8 cellular contexts compared by ENCODE assay signal in the genomic region with DNA sequence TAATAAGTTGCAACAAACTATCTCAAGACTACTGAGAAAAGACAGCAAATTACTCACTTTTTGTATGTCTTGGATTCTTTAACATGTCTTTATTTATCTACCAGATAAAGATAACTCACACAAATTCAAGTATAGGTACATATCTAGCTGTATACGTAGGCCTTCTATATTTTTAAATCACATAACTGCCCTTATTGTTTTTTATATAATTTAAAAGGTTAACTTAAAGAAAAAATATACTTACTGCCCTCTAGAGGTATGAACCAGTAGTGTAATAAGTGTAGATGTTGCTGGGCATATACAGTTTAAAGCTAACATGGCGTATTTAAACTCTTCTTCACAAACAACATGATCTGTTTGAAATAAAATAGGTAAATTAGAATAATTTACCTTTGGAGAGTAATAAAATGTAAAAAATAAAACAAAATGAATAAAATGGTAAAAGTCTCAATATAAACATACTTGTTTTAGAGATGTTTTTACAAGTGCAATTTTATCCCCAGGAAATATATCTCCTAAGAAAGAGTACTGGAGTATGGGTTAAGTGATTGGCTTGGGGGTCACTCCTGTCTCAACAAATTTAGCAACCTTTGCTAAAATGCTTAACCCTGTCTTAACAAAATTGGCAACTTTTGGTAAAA.
DNase-seq lines count a peak whose midpoint lies in the region; ATAC-seq, FAIRE-seq and TF ChIP-seq lines count a peak whose summit lies in the region.

No MANE protein-coding gene starts in this region.

- no peaks in the 10 kb centered on the region for H3K36me3 ChIP-seq in endothelial cell of umbilical vein (ENCODE audit: control insufficient read depth in 2 of 2, extremely low read depth in 1 of 2, insufficient read depth in 2 of 2, low read length in 2 of 2)

- H3K36me3 Mint-ChIP-seq in stimulated activated naive B cell treated with anti-CD40 and anti-IgM and Interleukin-4, amounts not matched to agents 10 μg/mL and 1 μg/mL and 100 μg/mL, for 72 hours = no peaks in the 10 kb centered on the region

- POLR2A ChIA-PET in AG04450 (lab: Yijun Ruan, JAX) (no interaction called here), endothelial cell of umbilical vein (lab: Charles Lee) (no interaction called here)

- BruUV-seq in endothelial cell of umbilical vein (replicated peaks; lab: Mats Ljungman, UMichigan) = no TSS peak

- no peaks in the 10 kb centered on the region for H3K27me3 Mint-ChIP-seq in stimulated activated naive B cell treated with anti-CD40 and anti-IgM and Interleukin-4, amounts not matched to agents 10 μg/mL and 1 μg/mL and 100 μg/mL, for 72 hours

- H3K4me3 ChIP-seq in AG04450 (ENCODE audit: low read depth, low read length) = no peak overlapping the region
- no peak overlapping the region for H3K4me3 ChIP-seq in GM12875 (ENCODE audit: low read depth, low read length)
- H3K4me3 ChIP-seq in endothelial cell of umbilical vein (replicated peaks in 1 of 3; ENCODE audit: insufficient read depth in 1 of 3, low read depth in 1 of 3, low read length in 3 of 3) = no peak overlapping the region

- H3K4me3 Mint-ChIP-seq in stimulated activated naive B cell treated with anti-CD40 and anti-IgM and Interleukin-4, amounts not matched to agents 10 μg/mL and 1 μg/mL and 100 μg/mL, for 72 hours = no peak overlapping the region

- CTCF ChIA-PET in AG04450 (lab: Charles Lee) (interaction anchor here (0.6 to 1.9 kb wide), 15 partner anchors 8 to 286 kb away, joined by 3 to 13 read pairs (median 3); partner anchors contain the start of gene KCNT2), endothelial cell of umbilical vein (lab: Charles Lee) (interaction anchor here (0.6 to 3.4 kb wide), 25 partner anchors 10 to 758 kb away, joined by 3 to 31 read pairs (median 4); no protein-coding TSS in a partner anchor)

- H3K79me2 ChIP-seq in endothelial cell of umbilical vein (ENCODE audit: control insufficient read depth, insufficient read depth, low read length) = no peaks in the 10 kb centered on the region

- intact Hi-C loops in endothelial cell of umbilical vein (cut with micrococcal nuclease) = loop anchor here (2.0 kb wide), 1 partner anchor 226 kb away; no protein-coding TSS in a partner anchor

- dilution Hi-C loops in endothelial cell of umbilical vein (cut with MboI; ENCODE audit: extremely low pct_ligation_motif_present, low sequenced_read_pairs) = no loop called here

- H3K4me1 ChIP-seq in endothelial cell of umbilical vein (ENCODE audit: control insufficient read depth, extremely low read depth, insufficient read depth, low read length) = no peaks in the 10 kb centered on the region

- H3K9me3 ChIP-seq in AG04450 (ENCODE audit: control insufficient read depth, insufficient read depth, low read length) (no peaks in the 10 kb centered on the region), endothelial cell of umbilical vein (replicated peaks; ENCODE audit: control insufficient read depth, insufficient read depth, low read length) (no peaks in the 10 kb centered on the region)

- H3K4me2 ChIP-seq in endothelial cell of umbilical vein (ENCODE audit: insufficient read depth, low read length) = no peak overlapping the region

- ATAC-seq in HG02885 (IDR thresholded peaks at IDR 0.05; ENCODE audit: poor library complexity, unreplicated experiment) = peak; percentile 90
- peak; percentile 33 to 41 for ATAC-seq in stimulated activated naive B cell treated with anti-CD40 and anti-IgM and Interleukin-4, amounts not matched to agents 10 μg/mL and 1 μg/mL and 100 μg/mL, for 72 hours (replicated peaks)

- H3K27me3 ChIP-seq in AG04450 (ENCODE audit: control insufficient read depth, insufficient read depth, low read length) = no peaks in the 10 kb centered on the region
- no peaks in the 10 kb centered on the region for H3K27me3 ChIP-seq in endothelial cell of umbilical vein (ENCODE audit: control insufficient read depth in 2 of 2, insufficient read depth in 2 of 2, low read length in 2 of 2)

- no peak for TF ChIP-seq POLR2A in endothelial cell of umbilical vein (IDR thresholded peaks at IDR 0.05; ENCODE audit: low read depth, low read length)

- peak; percentile 54 for FAIRE-seq in endothelial cell of umbilical vein (lab: Jason Lieb, UNC)

- H3K27ac ChIP-seq in AG04450 (ENCODE audit: low read depth, low read length) (no peak overlapping the region), endothelial cell of umbilical vein (ENCODE audit: insufficient read depth, low read depth, low read length) (no peak overlapping the region)

- H3K4me1 Mint-ChIP-seq in stimulated activated naive B cell treated with anti-CD40 and anti-IgM and Interleukin-4, amounts not matched to agents 10 μg/mL and 1 μg/mL and 100 μg/mL, for 72 hours = no peaks in the 10 kb centered on the region

- no peaks in the 10 kb centered on the region for H4K20me1 ChIP-seq in endothelial cell of umbilical vein (replicated peaks; ENCODE audit: control insufficient read depth, extremely low read depth, insufficient read depth, low read length)

- no peaks in the 10 kb centered on the region for H3K9me3 Mint-ChIP-seq in stimulated activated naive B cell treated with anti-CD40 and anti-IgM and Interleukin-4, amounts not matched to agents 10 μg/mL and 1 μg/mL and 100 μg/mL, for 72 hours

- DNase-seq in AG04450 (ENCODE audit: low read depth, low spot score) (no peak), NCI-H69 (lab: John Stamatoyannopoulos, UW) (peak; percentile 53), endothelial cell of umbilical vein (ENCODE audit: low read depth, low spot score) (peak; percentile 54)
- no peak for DNase-seq in stimulated activated naive B cell treated with anti-CD40 and anti-IgM and Interleukin-4, amounts not matched to agents 10 μg/mL and 1 μg/mL and 100 μg/mL, for 72 hours
- DNase-seq in stimulated activated CD4-positive, alpha-beta T cell treated with anti-CD3 and anti-CD28 coated beads, Interleukin-4, amount 100 ng/mL, for 24 hours = no peak
- DNase-seq in activated CD4-positive, CD25-positive, alpha-beta regulatory T cell (lab: John Stamatoyannopoulos, UW) = no peak

- no peak overlapping the region for H3K27ac Mint-ChIP-seq in stimulated activated naive B cell treated with anti-CD40 and anti-IgM and Interleukin-4, amounts not matched to agents 10 μg/mL and 1 μg/mL and 100 μg/mL, for 72 hours

- H3K9ac ChIP-seq in endothelial cell of umbilical vein (replicated peaks; ENCODE audit: extremely low read depth, insufficient read depth, low read length) = no peak overlapping the region

- H2AFZ ChIP-seq in endothelial cell of umbilical vein (ENCODE audit: low read depth, low read length) = no peak overlapping the region

- no peaks in the 10 kb centered on the region for H3K9me1 ChIP-seq in endothelial cell of umbilical vein (replicated peaks; ENCODE audit: control insufficient read depth, extremely low read depth, insufficient read depth, low read length)

- TF ChIP-seq CTCF in AG04450 (IDR thresholded peaks at IDR 0.05; ENCODE audit: low read depth, low read length) (peak; percentile 55), GM12875 (IDR thresholded peaks at IDR 0.05; ENCODE audit: borderline replicate concordance, insufficient read depth, low read depth, low read length) (peak; percentile 24; the same call in 1 of the 2 replicates), endothelial cell of umbilical vein (IDR thresholded peaks at IDR 0.05; ENCODE audit: extremely low read depth in 1 of 2, insufficient read depth in 1 of 2, low read depth in 1 of 2, low read length in 2 of 2) (peak; percentile 18 to 22)

TF ChIP-seq in endothelial cell of umbilical vein, 7 proteins besides CTCF, POLR2A, EP300 and RAD21:
- TF ChIP-seq MYC (IDR thresholded peaks at IDR 0.05; ENCODE audit: low read depth, low read length) (no peak), EZH2 (IDR thresholded peaks at IDR 0.05; ENCODE audit: borderline replicate concordance, low read depth, low read length, severe bottlenecking) (no peak), FOS (IDR thresholded peaks at IDR 0.05; ENCODE audit: borderline replicate concordance, insufficient read depth, low read length) (no peak), POLR2AphosphoS5 (IDR thresholded peaks at IDR 0.05; ENCODE audit: insufficient read depth, low read depth, low read length) (no peak), GATA2 (IDR thresholded peaks at IDR 0.05; ENCODE audit: insufficient read depth, insufficient read length, low read depth, low read length) (no peak), JUN (IDR thresholded peaks at IDR 0.05; ENCODE audit: borderline replicate concordance, insufficient read depth, insufficient read length, low read depth) (no peak), MAX (IDR thresholded peaks at IDR 0.05; ENCODE audit: insufficient read depth, insufficient read length) (no peak)

Comparison
In these comparisons a context has a peak if more than half of its experiments do, and no peak if none do; other contexts are left out.
1. DNase-seq: peak in NCI-H69 (single experiment) and endothelial cell of umbilical vein (single experiment); none in AG04450 (single experiment), stimulated activated naive B cell treated with anti-CD40 and anti-IgM and Interleukin-4, amounts not matched to agents 10 μg/mL and 1 μg/mL and 100 μg/mL, for 72 hours (single experiment), stimulated activated CD4-positive, alpha-beta T cell treated with anti-CD3 and anti-CD28 coated beads, Interleukin-4, amount 100 ng/mL, for 24 hours (single experiment) and activated CD4-positive, CD25-positive, alpha-beta regulatory T cell (0 of 4).
2. Peak in every context shown above with its lines, with median percentiles within 50 percentile points of each other: CTCF ChIP-seq.